Comparison of ENCODE assay signal across 1 cellular context in genomic region chr6:36068012-36068392, GRCh38.
TF ChIP-seq lines count a peak whose summit lies in the region.

No MANE protein-coding gene starts in this region.

TF ChIP-seq in K562, 482 proteins besides CTCF, POLR2A, EP300 and RAD21 (continued from another document and continues in another):
- TF ChIP-seq THRAP3 (IDR thresholded peaks at IDR 0.05; ENCODE audit: borderline replicate concordance): peak; percentile 38; the same call in 1 of the 2 replicates
- TF ChIP-seq ZKSCAN1 (IDR thresholded peaks at IDR 0.05; ENCODE audit: low read depth, low read length): no peak
- TF ChIP-seq SMARCC2 (IDR thresholded peaks at IDR 0.05; ENCODE audit: low read depth): no peak
- TF ChIP-seq TAF1 (IDR thresholded peaks at IDR 0.05; ENCODE audit: control insufficient read depth, extremely low read depth, insufficient read depth, low read length, severe bottlenecking): no peak
- peak; percentile 12 for TF ChIP-seq BRD9 (IDR thresholded peaks at IDR 0.05; ENCODE audit: low read depth, partially characterized antibody)
- 0 out of 2 replicates have a peak, but pooled peaks have one; percentile 21 for TF ChIP-seq MIER1 (IDR thresholded peaks at IDR 0.05; ENCODE audit: low read depth)
- TF ChIP-seq RCOR1 (IDR thresholded peaks at IDR 0.05; ENCODE audit: borderline replicate concordance in 1 of 2, low read depth in 2 of 2, low read length in 2 of 2): no peak
- no peak for TF ChIP-seq MXD1 (CRISPR knock-in tag; IDR thresholded peaks at IDR 0.05; ENCODE audit: borderline replicate concordance, poor library complexity, severe bottlenecking)
- peak; percentile 94 for TF ChIP-seq RBM25 (IDR thresholded peaks at IDR 0.05; ENCODE audit: low read depth, low read length, severe bottlenecking)
- no peak for TF ChIP-seq ZNF316 (IDR thresholded peaks at IDR 0.05)
- TF ChIP-seq DLX4 (CRISPR knock-in tag; IDR thresholded peaks at IDR 0.05): no peak
- no peak for TF ChIP-seq ID3 (CRISPR knock-in tag; IDR thresholded peaks at IDR 0.05)
- no peak for TF ChIP-seq ID3 (tag; IDR thresholded peaks at IDR 0.05)
- TF ChIP-seq E4F1 (CRISPR knock-in tag; IDR thresholded peaks at IDR 0.05; ENCODE audit: borderline replicate concordance): no peak
- peak; percentile 9; the same call in 1 of the 2 replicates for TF ChIP-seq ZNF239 (CRISPR knock-in tag; IDR thresholded peaks at IDR 0.05)
- no peak for TF ChIP-seq STAT5B (CRISPR knock-in tag; IDR thresholded peaks at IDR 0.05)
- TF ChIP-seq ARID3A (IDR thresholded peaks at IDR 0.05; ENCODE audit: borderline replicate concordance, low read depth, low read length): no peak
- no peak for TF ChIP-seq RFX7 (CRISPR knock-in tag; IDR thresholded peaks at IDR 0.05)
- peak in 1 of 2 experiments; percentile 46; a peak in 1 of 4 replicates for TF ChIP-seq FOXK2 (conservative IDR thresholded peaks at IDR 0.05 in 1 of 2, IDR thresholded peaks at IDR 0.05 in 1 of 2; ENCODE audit: low read depth in 2 of 2)
- 0 out of 4 replicates have a peak, but pooled peaks of 1 of the 2 experiments have one; percentile 9 for TF ChIP-seq ARNT (IDR thresholded peaks at IDR 0.05)
- TF ChIP-seq OTX1 (CRISPR knock-in tag; IDR thresholded peaks at IDR 0.05): no peak
- no peak for TF ChIP-seq KLF6 (CRISPR knock-in tag; IDR thresholded peaks at IDR 0.05; ENCODE audit: borderline replicate concordance)
- peak; percentile 74 for TF ChIP-seq HDAC2 (IDR thresholded peaks at IDR 0.05)
- no peak for TF ChIP-seq ETS1 (conservative IDR thresholded peaks at IDR 0.05; ENCODE audit: control insufficient read depth, low read depth, low read length)
- TF ChIP-seq FOXP1 (CRISPR knock-in tag; IDR thresholded peaks at IDR 0.05): no peak
- TF ChIP-seq CTCFL (IDR thresholded peaks at IDR 0.05; ENCODE audit: borderline replicate concordance, insufficient read depth, low read depth, low read length, poor library complexity, severe bottlenecking): no peak
- peak; percentile 24; the same call in 1 of the 2 replicates for TF ChIP-seq ARID1B (IDR thresholded peaks at IDR 0.05)
- 0 out of 2 replicates have a peak, but pooled peaks have one; percentile 11 for TF ChIP-seq MECOM (CRISPR knock-in tag; IDR thresholded peaks at IDR 0.05)
- no peak for TF ChIP-seq STAT5A (IDR thresholded peaks at IDR 0.05; ENCODE audit: borderline replicate concordance, low read length)
- no peak for TF ChIP-seq PHF21A (IDR thresholded peaks at IDR 0.05; ENCODE audit: borderline replicate concordance, low read depth)
- peak; percentile 85; the same call in 1 of the 2 replicates for TF ChIP-seq HDGF (IDR thresholded peaks at IDR 0.05)
- no peak for TF ChIP-seq POU5F1 (IDR thresholded peaks at IDR 0.05; ENCODE audit: borderline replicate concordance, low read depth, low read length, partially characterized antibody)
- TF ChIP-seq FOSL1 (tag; conservative IDR thresholded peaks at IDR 0.05): peak; percentile 65
- no peak for TF ChIP-seq FOXO4 (CRISPR knock-in tag; IDR thresholded peaks at IDR 0.05)
- 0 out of 2 replicates have a peak, but pooled peaks have one; percentile 5 for TF ChIP-seq ZNF3 (CRISPR knock-in tag; IDR thresholded peaks at IDR 0.05)
- no peak for TF ChIP-seq DEAF1 (CRISPR knock-in tag; IDR thresholded peaks at IDR 0.05)
- peak; percentile 39 to 80; a peak in 2 of 4 replicates for TF ChIP-seq KDM1A (IDR thresholded peaks at IDR 0.05)
- no peak for TF ChIP-seq TCF15 (CRISPR knock-in tag; IDR thresholded peaks at IDR 0.05)
- TF ChIP-seq SUPT5H (IDR thresholded peaks at IDR 0.05): 0 out of 2 replicates have a peak, but pooled peaks have one; percentile 16
- no peak for TF ChIP-seq NR2C1 (IDR thresholded peaks at IDR 0.05)
- TF ChIP-seq NR2C1 (tag; IDR thresholded peaks at IDR 0.05): no peak
- TF ChIP-seq CC2D1A (IDR thresholded peaks at IDR 0.05): peak; percentile 41; the same call in 1 of the 2 replicates
- no peak for TF ChIP-seq FOXM1 (IDR thresholded peaks at IDR 0.05; ENCODE audit: low read depth)
- no peak for TF ChIP-seq FOXM1 (CRISPR knock-in tag; IDR thresholded peaks at IDR 0.05; ENCODE audit: low read depth)
- peak in 1 of 2 experiments; percentile 60; a peak in 1 of 4 replicates for TF ChIP-seq HDAC1 (IDR thresholded peaks at IDR 0.05)
- TF ChIP-seq HINFP (tag; conservative IDR thresholded peaks at IDR 0.05; ENCODE audit: low read depth): no peak
- TF ChIP-seq RBFOX2 (IDR thresholded peaks at IDR 0.05; ENCODE audit: low read depth, low read length): no peak
- 0 out of 2 replicates have a peak, but pooled peaks have one; percentile 10 for TF ChIP-seq PHB2 (IDR thresholded peaks at IDR 0.05; ENCODE audit: low read depth)
- peak; percentile 98 for TF ChIP-seq BCOR (IDR thresholded peaks at IDR 0.05)
- TF ChIP-seq ZBTB8A (IDR thresholded peaks at IDR 0.05; ENCODE audit: partially characterized antibody): no peak
- TF ChIP-seq MLX (CRISPR knock-in tag; conservative IDR thresholded peaks at IDR 0.05): no peak
- no peak for TF ChIP-seq HBP1 (CRISPR knock-in tag; IDR thresholded peaks at IDR 0.05)
- TF ChIP-seq EGR1 (conservative IDR thresholded peaks at IDR 0.05): no peak
- TF ChIP-seq WHSC1 (IDR thresholded peaks at IDR 0.05; ENCODE audit: low read length): no peak
